1 cellular context compared by ENCODE assay signal in genomic region chr13:41196011-41196410, GRCh38.
TF ChIP-seq lines count a peak whose summit lies in the region.

No MANE protein-coding gene starts in this region.

TF ChIP-seq in K562, 482 proteins besides CTCF, POLR2A, EP300 and RAD21:
- TF ChIP-seq THRA (IDR thresholded peaks at IDR 0.05) (no peak), GTF2B (IDR thresholded peaks at IDR 0.05; ENCODE audit: extremely low read depth, insufficient read length) (no peak), TCF15 (CRISPR knock-in tag; IDR thresholded peaks at IDR 0.05) (no peak), ZNF551 (CRISPR knock-in tag; IDR thresholded peaks at IDR 0.05) (no peak), POLR2G (IDR thresholded peaks at IDR 0.05; ENCODE audit: low read depth, low read length) (no peak), ZHX1 (conservative IDR thresholded peaks at IDR 0.05; ENCODE audit: low read length) (no peak), ZBED1 (IDR thresholded peaks at IDR 0.05) (no peak), ERF (CRISPR knock-in tag; IDR thresholded peaks at IDR 0.05) (no peak), GTF3C2 (IDR thresholded peaks at IDR 0.05; ENCODE audit: borderline replicate concordance, extremely low read depth, insufficient read length) (no peak), MYBL2 (IDR thresholded peaks at IDR 0.05; ENCODE audit: low read depth) (no peak), MYBL2 (CRISPR knock-in tag; IDR thresholded peaks at IDR 0.05; ENCODE audit: borderline replicate concordance) (no peak), E4F1 (CRISPR knock-in tag; IDR thresholded peaks at IDR 0.05; ENCODE audit: borderline replicate concordance) (no peak), E2F6 (IDR thresholded peaks at IDR 0.05; ENCODE audit: borderline replicate concordance in 1 of 2, extremely low read depth in 1 of 2, insufficient read depth in 1 of 2, insufficient read length in 1 of 2, low read depth in 1 of 2, low read length in 1 of 2, poor library complexity in 1 of 2, severe bottlenecking in 1 of 2) (no peak), GABPA (tag; conservative IDR thresholded peaks at IDR 0.05; ENCODE audit: low read depth) (no peak), SAFB2 (IDR thresholded peaks at IDR 0.05; ENCODE audit: borderline replicate concordance, low read depth, low read length, severe bottlenecking) (no peak), MXI1 (IDR thresholded peaks at IDR 0.05; ENCODE audit: low read depth, low read length) (no peak), NRF1 (conservative IDR thresholded peaks at IDR 0.05 in 1 of 2, IDR thresholded peaks at IDR 0.05 in 1 of 2) (no peak), ZNF512 (tag; IDR thresholded peaks at IDR 0.05) (no peak), BHLHE40 (IDR thresholded peaks at IDR 0.05; ENCODE audit: low read length) (no peak), POLR3A (IDR thresholded peaks at IDR 0.05; ENCODE audit: borderline replicate concordance, extremely low read depth, insufficient read depth, insufficient read length) (no peak)
TF ChIP-seq in K562: peak in this region for 0.
